In genomic region chr11:55838452-55838851, GRCh38 we compare ENCODE assay signal across 32 cellular contexts. TPM values are rescaled to one million over a fixed set of nuclear protein-coding genes. Genes with fewer than 3 reads are reported as not detected.
"Had no signal": no experiment of that assay in that cellular context is flagged by ENCODE, and none has a peak within 500 bp of the region (broad histone marks: within the 10 kb centered on the region; RNA-seq: fewer than 3 reads in every experiment).

TSS of gene OR5D16 (plus strand) at chr11:55838752. CDS start at chr11:55838752, 0 bp downstream.

- ATAC-seq: stimulated activated effector memory CD8-positive, alpha-beta T cell treated with anti-CD3 and anti-CD28 coated beads, Interleukin-12 subunit alpha, Interleukin-12 subunit beta, amount 100 ng/mL, for 72 hours; stimulated activated memory B cell treated with anti-CD40 and anti-IgM and Interleukin-4, amounts not matched to agents 10 μg/mL and 1 μg/mL and 100 μg/mL, for 72 hours; stimulated activated naive B cell treated with anti-CD40 and anti-IgM and Interleukin-4, amounts not matched to agents 10 μg/mL and 1 μg/mL and 100 μg/mL, for 72 hours; stimulated activated naive CD8-positive, alpha-beta T cell treated with anti-CD3 and anti-CD28 coated beads, Interleukin-15, amount 100 ng/mL, for 72 hours; stimulated activated naive CD8-positive, alpha-beta T cell treated with anti-CD3 and anti-CD28 coated beads, Interleukin-15, Interleukin-2, amounts not matched to agents 100 U/mL and 50 U/mL, for 24 hours; upper lobe of right lung had no signal

- H3K27me3 Mint-ChIP-seq: stimulated activated memory B cell treated with anti-CD40 and anti-IgM and Interleukin-4, amounts not matched to agents 10 μg/mL and 1 μg/mL and 100 μg/mL, for 72 hours; stimulated activated naive B cell treated with anti-CD40 and anti-IgM and Interleukin-4, amounts not matched to agents 10 μg/mL and 1 μg/mL and 100 μg/mL, for 72 hours; stimulated activated naive CD8-positive, alpha-beta T cell treated with anti-CD3 and anti-CD28 coated beads, Interleukin-15, amount 100 ng/mL, for 72 hours; stimulated activated naive CD8-positive, alpha-beta T cell treated with anti-CD3 and anti-CD28 coated beads, Interleukin-15, Interleukin-2, amounts not matched to agents 100 ng/mL and 50 ng/mL, for 24 hours; type B pancreatic cell had no signal

- H3K4me1 Mint-ChIP-seq: stimulated activated effector memory CD8-positive, alpha-beta T cell treated with anti-CD3 and anti-CD28 coated beads, Interleukin-12 subunit alpha, Interleukin-12 subunit beta, amount 100 ng/mL, for 72 hours; stimulated activated memory B cell treated with anti-CD40 and anti-IgM and Interleukin-4, amounts not matched to agents 10 μg/mL and 1 μg/mL and 100 μg/mL, for 72 hours; stimulated activated naive B cell treated with anti-CD40 and anti-IgM and Interleukin-4, amounts not matched to agents 10 μg/mL and 1 μg/mL and 100 μg/mL, for 72 hours; stimulated activated naive CD8-positive, alpha-beta T cell treated with anti-CD3 and anti-CD28 coated beads, Interleukin-15, amount 100 ng/mL, for 72 hours had no signal

- H3K27ac Mint-ChIP-seq: stimulated activated effector memory CD8-positive, alpha-beta T cell treated with anti-CD3 and anti-CD28 coated beads, Interleukin-12 subunit alpha, Interleukin-12 subunit beta, amount 100 ng/mL, for 72 hours; stimulated activated memory B cell treated with anti-CD40 and anti-IgM and Interleukin-4, amounts not matched to agents 10 μg/mL and 1 μg/mL and 100 μg/mL, for 72 hours; stimulated activated naive B cell treated with anti-CD40 and anti-IgM and Interleukin-4, amounts not matched to agents 10 μg/mL and 1 μg/mL and 100 μg/mL, for 72 hours; stimulated activated naive CD8-positive, alpha-beta T cell treated with anti-CD3 and anti-CD28 coated beads, Interleukin-15, amount 100 ng/mL, for 72 hours; stimulated activated naive CD8-positive, alpha-beta T cell treated with anti-CD3 and anti-CD28 coated beads, Interleukin-15, Interleukin-2, amounts not matched to agents 100 ng/mL and 50 ng/mL, for 24 hours; type B pancreatic cell had no signal

- DNase-seq: stimulated activated CD4-positive, alpha-beta T cell treated with anti-CD3 and anti-CD28 coated beads, Interleukin-2, amount 100 ng/mL, for 48 hours; stimulated activated CD4-positive, alpha-beta T cell treated with anti-CD3 and anti-CD28 coated beads, Interleukin-4, amount 100 ng/mL, for 1 hour; stimulated activated CD4-positive, alpha-beta T cell treated with anti-CD3 and anti-CD28 coated beads, Interleukin-4, amount 100 ng/mL, for 24 hours; stimulated activated CD4-positive, alpha-beta T cell treated with anti-CD3 and anti-CD28 coated beads, Interleukin-4, amount 100 ng/mL, for 4 hours; stimulated activated CD8-positive, alpha-beta memory T cell treated with anti-CD3 and anti-CD28 coated beads, Interleukin-4, amount 100 ng/mL, for 48 hours; stimulated activated naive B cell treated with anti-CD40 and anti-IgM and Interleukin-4, amounts not matched to agents 10 μg/mL and 1 μg/mL and 100 μg/mL, for 72 hours; stimulated activated naive CD4-positive, alpha-beta T cell; stimulated activated naive CD4-positive, alpha-beta T cell treated with Interleukin-2 at 50 U/mL for 16 hours; stimulated activated naive CD8-positive, alpha-beta T cell treated with anti-CD3 and anti-CD28 coated beads, Interleukin-15, amount 100 ng/mL, for 72 hours; stimulated activated naive CD8-positive, alpha-beta T cell treated with anti-CD3 and anti-CD28 coated beads, Interleukin-15, Interleukin-2, amounts not matched to agents 100 U/mL and 50 U/mL, for 24 hours; stomach; substantia nigra; testis; thyroid gland; tibial artery; transverse colon; trophoblast cell; upper lobe of left lung; upper lobe of right lung; uterus had no signal

- H3K36me3 Mint-ChIP-seq: stimulated activated effector memory CD8-positive, alpha-beta T cell treated with anti-CD3 and anti-CD28 coated beads, Interleukin-12 subunit alpha, Interleukin-12 subunit beta, amount 100 ng/mL, for 72 hours; stimulated activated memory B cell treated with anti-CD40 and anti-IgM and Interleukin-4, amounts not matched to agents 10 μg/mL and 1 μg/mL and 100 μg/mL, for 72 hours; stimulated activated naive B cell treated with anti-CD40 and anti-IgM and Interleukin-4, amounts not matched to agents 10 μg/mL and 1 μg/mL and 100 μg/mL, for 72 hours; type B pancreatic cell had no signal

- H3K4me3 Mint-ChIP-seq: stimulated activated effector memory CD8-positive, alpha-beta T cell treated with anti-CD3 and anti-CD28 coated beads, Interleukin-12 subunit alpha, Interleukin-12 subunit beta, amount 100 ng/mL, for 72 hours; stimulated activated memory B cell treated with anti-CD40 and anti-IgM and Interleukin-4, amounts not matched to agents 10 μg/mL and 1 μg/mL and 100 μg/mL, for 72 hours; stimulated activated naive B cell treated with anti-CD40 and anti-IgM and Interleukin-4, amounts not matched to agents 10 μg/mL and 1 μg/mL and 100 μg/mL, for 72 hours; stimulated activated naive CD8-positive, alpha-beta T cell treated with anti-CD3 and anti-CD28 coated beads, Interleukin-15, amount 100 ng/mL, for 72 hours; stimulated activated naive CD8-positive, alpha-beta T cell treated with anti-CD3 and anti-CD28 coated beads, Interleukin-15, Interleukin-2, amounts not matched to agents 100 ng/mL and 50 ng/mL, for 24 hours; type B pancreatic cell had no signal

RNA-seq across cellular contexts. Expression of gene OR5D16, which starts in this region (rescaled TPM):
- total RNA-seq: stomach, subcutaneous adipose tissue, suprapubic skin, temporal lobe, testis, thoracic aorta, thyroid gland, tibial nerve, transverse colon, upper lobe of left lung, upper lobe of right lung, ureter, urinary bladder, uterus, vagina had no signal
